2 cellular contexts compared by ENCODE assay signal in the genomic region with DNA sequence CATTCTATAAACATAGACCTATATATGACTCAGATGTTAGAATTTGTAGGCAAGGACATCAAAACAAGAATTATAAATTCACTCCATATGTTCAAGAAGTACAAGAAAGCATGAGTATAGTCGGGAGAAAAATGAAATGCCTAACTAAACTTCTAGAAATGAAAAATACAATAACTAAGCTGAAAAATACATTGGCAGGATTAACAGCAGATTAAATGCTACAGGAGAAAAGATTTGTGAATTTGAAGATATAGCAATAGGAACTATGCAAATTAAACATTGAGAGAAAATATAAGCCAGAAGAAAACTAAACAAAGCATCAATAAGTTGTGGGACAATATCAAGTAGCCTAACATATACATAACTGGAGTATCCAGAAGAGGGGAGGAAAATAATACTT.
TF ChIP-seq lines count a peak whose summit lies in the region.

No MANE protein-coding gene starts in this region.

TF ChIP-seq in SK-N-SH treated with all-trans-retinoic acid at 6 μM for 48 hours, 23 proteins besides CTCF, POLR2A, EP300 and RAD21:
- TF ChIP-seq, protein P1, sequence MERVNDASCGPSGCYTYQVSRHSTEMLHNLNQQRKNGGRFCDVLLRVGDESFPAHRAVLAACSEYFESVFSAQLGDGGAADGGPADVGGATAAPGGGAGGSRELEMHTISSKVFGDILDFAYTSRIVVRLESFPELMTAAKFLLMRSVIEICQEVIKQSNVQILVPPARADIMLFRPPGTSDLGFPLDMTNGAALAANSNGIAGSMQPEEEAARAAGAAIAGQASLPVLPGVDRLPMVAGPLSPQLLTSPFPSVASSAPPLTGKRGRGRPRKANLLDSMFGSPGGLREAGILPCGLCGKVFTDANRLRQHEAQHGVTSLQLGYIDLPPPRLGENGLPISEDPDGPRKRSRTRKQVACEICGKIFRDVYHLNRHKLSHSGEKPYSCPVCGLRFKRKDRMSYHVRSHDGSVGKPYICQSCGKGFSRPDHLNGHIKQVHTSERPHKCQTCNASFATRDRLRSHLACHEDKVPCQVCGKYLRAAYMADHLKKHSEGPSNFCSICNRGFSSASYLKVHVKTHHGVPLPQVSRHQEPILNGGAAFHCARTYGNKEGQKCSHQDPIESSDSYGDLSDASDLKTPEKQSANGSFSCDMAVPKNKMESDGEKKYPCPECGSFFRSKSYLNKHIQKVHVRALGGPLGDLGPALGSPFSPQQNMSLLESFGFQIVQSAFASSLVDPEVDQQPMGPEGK (CRISPR knock-in tag; IDR thresholded peaks at IDR 0.05; ENCODE audit: borderline replicate concordance) = no peak
- TF ChIP-seq, protein P2, sequence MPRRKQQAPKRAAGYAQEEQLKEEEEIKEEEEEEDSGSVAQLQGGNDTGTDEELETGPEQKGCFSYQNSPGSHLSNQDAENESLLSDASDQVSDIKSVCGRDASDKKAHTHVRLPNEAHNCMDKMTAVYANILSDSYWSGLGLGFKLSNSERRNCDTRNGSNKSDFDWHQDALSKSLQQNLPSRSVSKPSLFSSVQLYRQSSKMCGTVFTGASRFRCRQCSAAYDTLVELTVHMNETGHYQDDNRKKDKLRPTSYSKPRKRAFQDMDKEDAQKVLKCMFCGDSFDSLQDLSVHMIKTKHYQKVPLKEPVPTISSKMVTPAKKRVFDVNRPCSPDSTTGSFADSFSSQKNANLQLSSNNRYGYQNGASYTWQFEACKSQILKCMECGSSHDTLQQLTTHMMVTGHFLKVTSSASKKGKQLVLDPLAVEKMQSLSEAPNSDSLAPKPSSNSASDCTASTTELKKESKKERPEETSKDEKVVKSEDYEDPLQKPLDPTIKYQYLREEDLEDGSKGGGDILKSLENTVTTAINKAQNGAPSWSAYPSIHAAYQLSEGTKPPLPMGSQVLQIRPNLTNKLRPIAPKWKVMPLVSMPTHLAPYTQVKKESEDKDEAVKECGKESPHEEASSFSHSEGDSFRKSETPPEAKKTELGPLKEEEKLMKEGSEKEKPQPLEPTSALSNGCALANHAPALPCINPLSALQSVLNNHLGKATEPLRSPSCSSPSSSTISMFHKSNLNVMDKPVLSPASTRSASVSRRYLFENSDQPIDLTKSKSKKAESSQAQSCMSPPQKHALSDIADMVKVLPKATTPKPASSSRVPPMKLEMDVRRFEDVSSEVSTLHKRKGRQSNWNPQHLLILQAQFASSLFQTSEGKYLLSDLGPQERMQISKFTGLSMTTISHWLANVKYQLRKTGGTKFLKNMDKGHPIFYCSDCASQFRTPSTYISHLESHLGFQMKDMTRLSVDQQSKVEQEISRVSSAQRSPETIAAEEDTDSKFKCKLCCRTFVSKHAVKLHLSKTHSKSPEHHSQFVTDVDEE (CRISPR knock-in tag; IDR thresholded peaks at IDR 0.05) = no peak
- TF ChIP-seq ESRRG (CRISPR knock-in tag; IDR thresholded peaks at IDR 0.05) = no peak
- peak; percentile 96 for TF ChIP-seq ZFP30 (CRISPR knock-in tag; IDR thresholded peaks at IDR 0.05)
- TF ChIP-seq, protein P3, sequence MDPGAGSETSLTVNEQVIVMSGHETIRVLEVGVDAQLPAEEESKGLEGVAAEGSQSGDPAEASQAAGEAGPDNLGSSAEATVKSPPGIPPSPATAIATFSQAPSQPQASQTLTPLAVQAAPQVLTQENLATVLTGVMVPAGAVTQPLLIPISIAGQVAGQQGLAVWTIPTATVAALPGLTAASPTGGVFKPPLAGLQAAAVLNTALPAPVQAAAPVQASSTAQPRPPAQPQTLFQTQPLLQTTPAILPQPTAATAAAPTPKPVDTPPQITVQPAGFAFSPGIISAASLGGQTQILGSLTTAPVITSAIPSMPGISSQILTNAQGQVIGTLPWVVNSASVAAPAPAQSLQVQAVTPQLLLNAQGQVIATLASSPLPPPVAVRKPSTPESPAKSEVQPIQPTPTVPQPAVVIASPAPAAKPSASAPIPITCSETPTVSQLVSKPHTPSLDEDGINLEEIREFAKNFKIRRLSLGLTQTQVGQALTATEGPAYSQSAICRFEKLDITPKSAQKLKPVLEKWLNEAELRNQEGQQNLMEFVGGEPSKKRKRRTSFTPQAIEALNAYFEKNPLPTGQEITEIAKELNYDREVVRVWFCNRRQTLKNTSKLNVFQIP (CRISPR knock-in tag; IDR thresholded peaks at IDR 0.05; ENCODE audit: borderline replicate concordance, low read depth) = no peak
- no peak for TF ChIP-seq TOX (CRISPR knock-in tag; IDR thresholded peaks at IDR 0.05; ENCODE audit: borderline replicate concordance)
- no peak for TF ChIP-seq SNAI2 (CRISPR knock-in tag; IDR thresholded peaks at IDR 0.05)
- TF ChIP-seq, protein P4, sequence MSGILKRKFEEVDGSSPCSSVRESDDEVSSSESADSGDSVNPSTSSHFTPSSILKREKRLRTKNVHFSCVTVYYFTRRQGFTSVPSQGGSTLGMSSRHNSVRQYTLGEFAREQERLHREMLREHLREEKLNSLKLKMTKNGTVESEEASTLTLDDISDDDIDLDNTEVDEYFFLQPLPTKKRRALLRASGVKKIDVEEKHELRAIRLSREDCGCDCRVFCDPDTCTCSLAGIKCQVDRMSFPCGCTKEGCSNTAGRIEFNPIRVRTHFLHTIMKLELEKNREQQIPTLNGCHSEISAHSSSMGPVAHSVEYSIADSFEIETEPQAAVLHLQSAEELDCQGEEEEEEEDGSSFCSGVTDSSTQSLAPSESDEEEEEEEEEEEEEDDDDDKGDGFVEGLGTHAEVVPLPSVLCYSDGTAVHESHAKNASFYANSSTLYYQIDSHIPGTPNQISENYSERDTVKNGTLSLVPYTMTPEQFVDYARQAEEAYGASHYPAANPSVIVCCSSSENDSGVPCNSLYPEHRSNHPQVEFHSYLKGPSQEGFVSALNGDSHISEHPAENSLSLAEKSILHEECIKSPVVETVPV (CRISPR knock-in tag; IDR thresholded peaks at IDR 0.05) = no peak

TF ChIP-seq in SK-N-SH, 30 proteins besides CTCF, POLR2A, EP300 and RAD21 (continued from another document):
- TF ChIP-seq FOXM1 (IDR thresholded peaks at IDR 0.05; ENCODE audit: low read depth) (no peak), RCOR1 (IDR thresholded peaks at IDR 0.05; ENCODE audit: low read length) (no peak), GATA2 (CRISPR knock-in tag; IDR thresholded peaks at IDR 0.05) (no peak), YY1 (IDR thresholded peaks at IDR 0.05; ENCODE audit: low read depth) (no peak), TCF12 (IDR thresholded peaks at IDR 0.05) (no peak), GABPA (IDR thresholded peaks at IDR 0.05; ENCODE audit: low read depth) (no peak), FOSL2 (IDR thresholded peaks at IDR 0.05; ENCODE audit: borderline replicate concordance, low read depth) (no peak), MXI1 (IDR thresholded peaks at IDR 0.05; ENCODE audit: low read depth, low read length) (no peak), CHD2 (IDR thresholded peaks at IDR 0.05; ENCODE audit: low read length, partially characterized antibody) (no peak), NFIC (IDR thresholded peaks at IDR 0.05; ENCODE audit: borderline replicate concordance) (no peak)
- TF ChIP-seq, protein P5, sequence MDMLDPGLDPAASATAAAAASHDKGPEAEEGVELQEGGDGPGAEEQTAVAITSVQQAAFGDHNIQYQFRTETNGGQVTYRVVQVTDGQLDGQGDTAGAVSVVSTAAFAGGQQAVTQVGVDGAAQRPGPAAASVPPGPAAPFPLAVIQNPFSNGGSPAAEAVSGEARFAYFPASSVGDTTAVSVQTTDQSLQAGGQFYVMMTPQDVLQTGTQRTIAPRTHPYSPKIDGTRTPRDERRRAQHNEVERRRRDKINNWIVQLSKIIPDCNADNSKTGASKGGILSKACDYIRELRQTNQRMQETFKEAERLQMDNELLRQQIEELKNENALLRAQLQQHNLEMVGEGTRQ (IDR thresholded peaks at IDR 0.05; ENCODE audit: borderline replicate concordance, low read depth, low read length) = no peak
- TF ChIP-seq, protein P6, sequence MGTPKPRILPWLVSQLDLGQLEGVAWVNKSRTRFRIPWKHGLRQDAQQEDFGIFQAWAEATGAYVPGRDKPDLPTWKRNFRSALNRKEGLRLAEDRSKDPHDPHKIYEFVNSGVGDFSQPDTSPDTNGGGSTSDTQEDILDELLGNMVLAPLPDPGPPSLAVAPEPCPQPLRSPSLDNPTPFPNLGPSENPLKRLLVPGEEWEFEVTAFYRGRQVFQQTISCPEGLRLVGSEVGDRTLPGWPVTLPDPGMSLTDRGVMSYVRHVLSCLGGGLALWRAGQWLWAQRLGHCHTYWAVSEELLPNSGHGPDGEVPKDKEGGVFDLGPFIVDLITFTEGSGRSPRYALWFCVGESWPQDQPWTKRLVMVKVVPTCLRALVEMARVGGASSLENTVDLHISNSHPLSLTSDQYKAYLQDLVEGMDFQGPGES (IDR thresholded peaks at IDR 0.05; ENCODE audit: low read depth, low read length) = no peak
- TF ChIP-seq, protein P7, sequence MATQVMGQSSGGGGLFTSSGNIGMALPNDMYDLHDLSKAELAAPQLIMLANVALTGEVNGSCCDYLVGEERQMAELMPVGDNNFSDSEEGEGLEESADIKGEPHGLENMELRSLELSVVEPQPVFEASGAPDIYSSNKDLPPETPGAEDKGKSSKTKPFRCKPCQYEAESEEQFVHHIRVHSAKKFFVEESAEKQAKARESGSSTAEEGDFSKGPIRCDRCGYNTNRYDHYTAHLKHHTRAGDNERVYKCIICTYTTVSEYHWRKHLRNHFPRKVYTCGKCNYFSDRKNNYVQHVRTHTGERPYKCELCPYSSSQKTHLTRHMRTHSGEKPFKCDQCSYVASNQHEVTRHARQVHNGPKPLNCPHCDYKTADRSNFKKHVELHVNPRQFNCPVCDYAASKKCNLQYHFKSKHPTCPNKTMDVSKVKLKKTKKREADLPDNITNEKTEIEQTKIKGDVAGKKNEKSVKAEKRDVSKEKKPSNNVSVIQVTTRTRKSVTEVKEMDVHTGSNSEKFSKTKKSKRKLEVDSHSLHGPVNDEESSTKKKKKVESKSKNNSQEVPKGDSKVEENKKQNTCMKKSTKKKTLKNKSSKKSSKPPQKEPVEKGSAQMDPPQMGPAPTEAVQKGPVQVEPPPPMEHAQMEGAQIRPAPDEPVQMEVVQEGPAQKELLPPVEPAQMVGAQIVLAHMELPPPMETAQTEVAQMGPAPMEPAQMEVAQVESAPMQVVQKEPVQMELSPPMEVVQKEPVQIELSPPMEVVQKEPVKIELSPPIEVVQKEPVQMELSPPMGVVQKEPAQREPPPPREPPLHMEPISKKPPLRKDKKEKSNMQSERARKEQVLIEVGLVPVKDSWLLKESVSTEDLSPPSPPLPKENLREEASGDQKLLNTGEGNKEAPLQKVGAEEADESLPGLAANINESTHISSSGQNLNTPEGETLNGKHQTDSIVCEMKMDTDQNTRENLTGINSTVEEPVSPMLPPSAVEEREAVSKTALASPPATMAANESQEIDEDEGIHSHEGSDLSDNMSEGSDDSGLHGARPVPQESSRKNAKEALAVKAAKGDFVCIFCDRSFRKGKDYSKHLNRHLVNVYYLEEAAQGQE (IDR thresholded peaks at IDR 0.05; ENCODE audit: low read depth, low read length) = no peak
- TF ChIP-seq, protein P8, sequence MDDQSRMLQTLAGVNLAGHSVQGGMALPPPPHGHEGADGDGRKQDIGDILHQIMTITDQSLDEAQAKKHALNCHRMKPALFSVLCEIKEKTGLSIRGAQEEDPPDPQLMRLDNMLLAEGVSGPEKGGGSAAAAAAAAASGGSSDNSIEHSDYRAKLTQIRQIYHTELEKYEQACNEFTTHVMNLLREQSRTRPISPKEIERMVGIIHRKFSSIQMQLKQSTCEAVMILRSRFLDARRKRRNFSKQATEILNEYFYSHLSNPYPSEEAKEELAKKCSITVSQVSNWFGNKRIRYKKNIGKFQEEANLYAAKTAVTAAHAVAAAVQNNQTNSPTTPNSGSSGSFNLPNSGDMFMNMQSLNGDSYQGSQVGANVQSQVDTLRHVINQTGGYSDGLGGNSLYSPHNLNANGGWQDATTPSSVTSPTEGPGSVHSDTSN (IDR thresholded peaks at IDR 0.05) = no peak
TF ChIP-seq in SK-N-SH: peak in this region for 0.
